Comparison of ENCODE assay signal across 15 cellular contexts in genomic region chr1:236998571-236998970, GRCh38. TPM values are rescaled to one million over a fixed set of nuclear protein-coding genes. Genes with fewer than 3 reads are reported as not detected.
A peak's percentile ranks its signal among the peaks of the same experiment; 100 is the strongest.
DNase-seq lines count a peak whose midpoint lies in the region; ATAC-seq and TF ChIP-seq lines count a peak whose summit lies in the region.
"Had no signal": no experiment of that assay in that cellular context is flagged by ENCODE, and none has a peak within 500 bp of the region (broad histone marks: within the 10 kb centered on the region; RNA-seq: fewer than 3 reads in every experiment).

No MANE protein-coding gene starts in this region.

- H3K27me3 Mint-ChIP-seq in activated CD8-positive, alpha-beta T cell treated with anti-CD3 and anti-CD28 coated beads, Interleukin-2, amount 10 ng/mL, durations not matched to agents 7 days and 5 days (ENCODE audit: low read depth), result no peaks in the 10 kb centered on the region

- CTCF ChIA-PET in activated CD8-positive, alpha-beta T cell treated with anti-CD3 and anti-CD28 coated beads, Interleukin-2, amount 10 ng/mL, durations not matched to agents 7 days and 5 days (lab: Charles Lee), result no interaction called here
- CTCF ChIA-PET in HEK293T (lab: Yijun Ruan, JAX), result no interaction called here

- H3K27ac ChIP-seq in WERI-Rb-1, result peak overlapping the region; percentile 37
- peak overlapping the region; percentile 76 to 99 (median 93) for H3K27ac ChIP-seq in heart left ventricle
- H3K27ac ChIP-seq: Peyer's patch had no signal

- peaks cover 0 to 27% (median 2%) of the 10 kb centered on the region in 12 donors for H3K4me1 ChIP-seq in heart left ventricle
- H3K4me1 ChIP-seq: Peyer's patch had no signal

- no peaks in the 10 kb centered on the region for H3K36me3 Mint-ChIP-seq in activated CD8-positive, alpha-beta T cell treated with anti-CD3 and anti-CD28 coated beads, Interleukin-2, amount 10 ng/mL, durations not matched to agents 7 days and 5 days (ENCODE audit: low read depth)

- 43 to 47% (median 46%) methylated on average over 4 of the region's 4 CpGs for WGBS in heart left ventricle, 4 donors

- H3K9me3 ChIP-seq in WERI-Rb-1 (ENCODE audit: severe bottlenecking) (no peaks in the 10 kb centered on the region), heart left ventricle (no peaks in the 10 kb centered on the region)
- H3K9me3 ChIP-seq: MG63, Peyer's patch had no signal

- POLR2A ChIA-PET in activated CD8-positive, alpha-beta T cell treated with anti-CD3 and anti-CD28 coated beads, Interleukin-2, amount 10 ng/mL, durations not matched to agents 7 days and 5 days (lab: Charles Lee), result no interaction called here
- POLR2A ChIA-PET in HEK293T (lab: Yijun Ruan, JAX), result no interaction called here

- H3K4me3 ChIP-seq in WERI-Rb-1 (ENCODE audit: low read depth, low read length) (no peak overlapping the region), heart left ventricle (peak overlapping the region in 11 of 12 donors; percentile 7 to 47 (median 35))
- H3K4me3 ChIP-seq: MG63, Peyer's patch had no signal

- no peaks in the 10 kb centered on the region for H3K4me1 Mint-ChIP-seq in activated CD8-positive, alpha-beta T cell treated with anti-CD3 and anti-CD28 coated beads, Interleukin-2, amount 10 ng/mL, durations not matched to agents 7 days and 5 days (ENCODE audit: low read depth)

- TF ChIP-seq CTCF in WERI-Rb-1 (IDR thresholded peaks at IDR 0.05; ENCODE audit: low read depth, low read length) (no peak), heart left ventricle (IDR thresholded peaks at IDR 0.05) (peak in 3 of 12 donors; percentile 10 to 29 (median 29))

- H3K4me3 Mint-ChIP-seq in activated CD8-positive, alpha-beta T cell treated with anti-CD3 and anti-CD28 coated beads, Interleukin-2, amount 10 ng/mL, durations not matched to agents 7 days and 5 days, result no peak overlapping the region

- ATAC-seq in heart left ventricle, result peak; percentile 5 to 51 (median 36)
- no peak for ATAC-seq in activated CD8-positive, alpha-beta T cell treated with anti-CD3 and anti-CD28 coated beads, Interleukin-2, amount 10 ng/mL, durations not matched to agents 7 days and 5 days

- H3K36me3 ChIP-seq in WERI-Rb-1 (no peaks in the 10 kb centered on the region), heart left ventricle (no peaks in the 10 kb centered on the region)
- H3K36me3 ChIP-seq: MG63, Peyer's patch had no signal

- peak; percentile 42 for DNase-seq in DMS53 (lab: John Stamatoyannopoulos, UW)
- no peak for DNase-seq in DMS53 treated with DMSO at 0.1 percent for 48 hours (lab: John Stamatoyannopoulos, UW; ENCODE audit: unreplicated experiment)
- peak; percentile 24 for DNase-seq in WERI-Rb-1
- peak in 3 of 5 donors; percentile 32 to 62 (median 60) for DNase-seq in heart left ventricle
- peak; percentile 47 for DNase-seq in retina
- DNase-seq in germinal center (ENCODE audit: low spot score), result no peak
- DNase-seq in activated CD8-positive, alpha-beta T cell treated with anti-CD3 and anti-CD28 coated beads, Interleukin-2, amount 10 ng/mL, durations not matched to agents 7 days and 5 days, result no peak
- DNase-seq in HEK293T (ENCODE audit: extremely low spot score), result no peak
- DNase-seq: 8988T, GDM1, GOT3, MG63, NCI-H187, Peyer's patch, SIG-M5 had no signal

- no peaks in the 10 kb centered on the region for H3K27me3 ChIP-seq in WERI-Rb-1 (ENCODE audit: insufficient read depth, low read depth, severe bottlenecking)
- H3K27me3 ChIP-seq in heart left ventricle, result no peaks in the 10 kb centered on the region
- H3K27me3 ChIP-seq: MG63, Peyer's patch had no signal

- no peak overlapping the region for H3K27ac Mint-ChIP-seq in activated CD8-positive, alpha-beta T cell treated with anti-CD3 and anti-CD28 coated beads, Interleukin-2, amount 10 ng/mL, durations not matched to agents 7 days and 5 days

- no peak for TF ChIP-seq POLR2A in heart left ventricle (IDR thresholded peaks at IDR 0.05)

- intact Hi-C loops in heart left ventricle (cut with DNase I), result loop anchor here in 7 of 10 donors (1.0 to 10.0 kb wide), 7 partner anchors 14 to 111 kb away; partner anchors contain the start of gene RYR2 (in 3 of the 7)

- H3K9me3 Mint-ChIP-seq in activated CD8-positive, alpha-beta T cell treated with anti-CD3 and anti-CD28 coated beads, Interleukin-2, amount 10 ng/mL, durations not matched to agents 7 days and 5 days (ENCODE audit: insufficient read depth), result no peaks in the 10 kb centered on the region

TF ChIP-seq in HEK293T, 16 proteins besides CTCF, POLR2A, EP300 and RAD21:
- TF ChIP-seq FOXM1 (IDR thresholded peaks at IDR 0.05; ENCODE audit: borderline replicate concordance), result no peak
- TF ChIP-seq HDGF (IDR thresholded peaks at IDR 0.05; ENCODE audit: borderline replicate concordance), result no peak
- TF ChIP-seq LEF1 (IDR thresholded peaks at IDR 0.05; ENCODE audit: borderline replicate concordance), result no peak
- TF ChIP-seq ARNT (IDR thresholded peaks at IDR 0.05), result no peak
TF ChIP-seq in HEK293T: peak in this region for 0.

RNA-seq across cellular contexts. Expression of gene MT1HL1, which starts 5.7 kb away (rescaled TPM):
- not detected for total RNA-seq in heart left ventricle
- polyA plus RNA-seq in heart left ventricle, result not detected
- not detected for total RNA-seq in activated CD8-positive, alpha-beta T cell treated with anti-CD3 and anti-CD28 coated beads, Interleukin-2, amount 10 ng/mL, durations not matched to agents 7 days and 5 days
- total RNA-seq: Peyer's patch had no signal

RNA-seq across cellular contexts. Expression of gene RYR2, which starts 43.4 kb away (rescaled TPM):
- total RNA-seq in heart left ventricle, result 1,000 to 10,000 TPM in 1 of 9 donors, 100 to 1,000 TPM in 8; 408 to 1,319 (median 822) TPM
- polyA plus RNA-seq in heart left ventricle, result 100 to 1,000 TPM in 1 of 2 donors, 10 to 100 TPM in 1; 77.7 to 144 TPM
- total RNA-seq in activated CD8-positive, alpha-beta T cell treated with anti-CD3 and anti-CD28 coated beads, Interleukin-2, amount 10 ng/mL, durations not matched to agents 7 days and 5 days, result not detected

Comparison
In these comparisons a context has a peak if more than half of its experiments do, and no peak if none do; other contexts are left out.
1. DNase-seq: peak in DMS53 (single experiment), WERI-Rb-1 (single experiment), heart left ventricle (3 of 5) and retina (single experiment); none in DMS53 treated with DMSO at 0.1 percent for 48 hours (single experiment), germinal center (single experiment), activated CD8-positive, alpha-beta T cell treated with anti-CD3 and anti-CD28 coated beads, Interleukin-2, amount 10 ng/mL, durations not matched to agents 7 days and 5 days (single experiment) and HEK293T (single experiment).
2. RNA of gene RYR2, which starts 43.4 kb away (total RNA-seq): 408 to 1,319 TPM in heart left ventricle; not detected in activated CD8-positive, alpha-beta T cell treated with anti-CD3 and anti-CD28 coated beads, Interleukin-2, amount 10 ng/mL, durations not matched to agents 7 days and 5 days; every median in the first group is over 100 times any median in the second.